ENCODE assay signal across 8 cellular contexts in genomic region chr15:31871159-31871886, GRCh38. TPM values are rescaled to one million over a fixed set of nuclear protein-coding genes. Genes with fewer than 3 reads are reported as not detected.
A peak's percentile ranks its signal among the peaks of the same experiment; 100 is the strongest.
DNase-seq lines count a peak whose midpoint lies in the region; ATAC-seq and TF ChIP-seq lines count a peak whose summit lies in the region.

No MANE protein-coding gene starts in this region.

- no peaks in the 10 kb centered on the region; the same call in 1 of the 2 replicates for H3K27me3 Mint-ChIP-seq in HFFc6 (ENCODE audit: insufficient read depth)
- peaks cover 4% of the 10 kb centered on the region for H3K27me3 Mint-ChIP-seq in activated naive CD8-positive, alpha-beta T cell
- H3K27me3 Mint-ChIP-seq in immature natural killer cell (ENCODE audit: low read depth in 3 of 3) = peaks cover 6 to 18% (median 14%) of the 10 kb centered on the region in 3 donors

- peak overlapping the region; percentile 49 to 74 for H3K9ac ChIP-seq in stomach smooth muscle (ENCODE audit: low read length in 2 of 2)

- peak overlapping the region; percentile 54 to 83 for H3K4me3 ChIP-seq in stomach smooth muscle (ENCODE audit: low read length in 2 of 2)

- H3K27ac Mint-ChIP-seq in HFFc6 = peak overlapping the region; percentile 2; the same call in 1 of the 2 replicates
- H3K27ac Mint-ChIP-seq in activated naive CD8-positive, alpha-beta T cell = peak overlapping the region; percentile 82
- peak overlapping the region; percentile 64 to 96 (median 82) for H3K27ac Mint-ChIP-seq in immature natural killer cell

- H3K36me3 ChIP-seq in stomach smooth muscle (ENCODE audit: control insufficient read depth in 2 of 2, insufficient read depth in 2 of 2, low read length in 2 of 2) = no peaks in the 10 kb centered on the region

- H3K4me1 ChIP-seq in stomach smooth muscle (ENCODE audit: control insufficient read depth, insufficient read depth, low read length) = peaks cover 10% of the 10 kb centered on the region

- peak overlapping the region; percentile 87 for H3K4me3 Mint-ChIP-seq in HFFc6
- peak overlapping the region; percentile 92 for H3K4me3 Mint-ChIP-seq in activated naive CD8-positive, alpha-beta T cell
- peak overlapping the region; percentile 90 to 96 (median 94) for H3K4me3 Mint-ChIP-seq in immature natural killer cell

- no peak for TF ChIP-seq CTCF in HFFc6 (IDR thresholded peaks at IDR 0.05)

- peaks cover 7% of the 10 kb centered on the region for H3K4me1 Mint-ChIP-seq in HFFc6 (ENCODE audit: low read depth)
- H3K4me1 Mint-ChIP-seq in activated naive CD8-positive, alpha-beta T cell (ENCODE audit: low read depth) = peaks cover 16% of the 10 kb centered on the region
- peaks cover 13 to 22% of the 10 kb centered on the region in 2 donors for H3K4me1 Mint-ChIP-seq in immature natural killer cell

- H3K9me3 ChIP-seq in stomach smooth muscle (ENCODE audit: control insufficient read depth in 2 of 2, low read length in 2 of 2) = no peaks in the 10 kb centered on the region

- peak overlapping the region; percentile 68 for H3K27ac ChIP-seq in stomach smooth muscle (ENCODE audit: low read length)

- no peaks in the 10 kb centered on the region for H3K27me3 ChIP-seq in stomach smooth muscle (ENCODE audit: control insufficient read depth in 1 of 2, insufficient read depth in 2 of 2, low read length in 2 of 2)

- DNase-seq in AML-193 (lab: John Stamatoyannopoulos, UW) (peak; percentile 8 to 19), HFFc6 (no peak), immature natural killer cell (no peak), NCI-H2227 (lab: John Stamatoyannopoulos, UW; ENCODE audit: unreplicated experiment) (no peak), GF-D8 (lab: John Stamatoyannopoulos, UW) (no peak)

- ATAC-seq in HG03342 (IDR thresholded peaks at IDR 0.05; ENCODE audit: unreplicated experiment) = no peak

- H3K9me3 Mint-ChIP-seq in HFFc6 (no peaks in the 10 kb centered on the region), immature natural killer cell (no peaks in the 10 kb centered on the region)
- H3K9me3 Mint-ChIP-seq in activated naive CD8-positive, alpha-beta T cell (ENCODE audit: low read depth) = peaks cover 4% of the 10 kb centered on the region

- H3K36me3 Mint-ChIP-seq in HFFc6 (ENCODE audit: low read depth) (no peaks in the 10 kb centered on the region), immature natural killer cell (no peaks in the 10 kb centered on the region)
- H3K36me3 Mint-ChIP-seq in activated naive CD8-positive, alpha-beta T cell = no peaks in the 10 kb centered on the region

RNA-seq across cellular contexts. Expression of gene OTUD7A, which starts 0.8 kb away (rescaled TPM):
- total RNA-seq in HFFc6 (2021; fragmentation: NEBNext Ultra II Directional; extraction: Animal tissue kit (Norgen Biotek cat#: 25700)) = under 1 TPM; 0.05 to 0.74 (median 0.36) TPM
- polyA plus RNA-seq in immature natural killer cell = under 1 TPM; 0.08 to 0.29 (median 0.19) TPM

Comparison
In these comparisons a context has a peak if more than half of its experiments do, and no peak if none do; other contexts are left out.
1. DNase-seq: peak in AML-193 (2 of 2); none in HFFc6 (single experiment), immature natural killer cell (0 of 3), NCI-H2227 (single experiment) and GF-D8 (single experiment).
2. H3K27ac Mint-ChIP-seq: peak in every context shown above with its lines; median percentile 82 in activated naive CD8-positive, alpha-beta T cell; 82 in immature natural killer cell; 2 in HFFc6.
3. Peak in every context shown above with its lines, with median percentiles within 50 percentile points of each other: H3K4me3 Mint-ChIP-seq.